In genomic region chr6:35220711-35221110, GRCh38 we compare ENCODE assay signal across 22 cellular contexts.
"Had no signal": no experiment of that assay in that cellular context is flagged by ENCODE, and none has a peak within 500 bp of the region (broad histone marks: within the 10 kb centered on the region; RNA-seq: fewer than 3 reads in every experiment).

No MANE protein-coding gene starts in this region.

- H3K27me3 ChIP-seq: neural progenitor cell, pancreas, uterus had no signal

- H3K36me3 ChIP-seq: esophagus muscularis mucosa, gastrocnemius medialis, neural progenitor cell, pancreas, prostate gland, stomach, thoracic aorta, upper lobe of left lung, uterus had no signal

- H3K27ac ChIP-seq: epithelial cell of prostate, gastrocnemius medialis, neural progenitor cell, pancreas, prostate gland, skin epidermis, stomach, upper lobe of left lung, uterus had no signal

- DNase-seq: effector memory CD8-positive, alpha-beta T cell; gastrocnemius medialis; kidney; left colon; mammary epithelial cell; nucleus accumbens; pancreas; stimulated activated CD4-positive, alpha-beta T cell treated with anti-CD3 and anti-CD28 coated beads, Interleukin-2, amount 100 ng/mL, for 24 hours; stimulated activated CD4-positive, alpha-beta T cell treated with anti-CD3 and anti-CD28 coated beads, Interleukin-4, amount 100 ng/mL, for 4 hours; stimulated activated naive CD4-positive, alpha-beta T cell; stomach; substantia nigra; upper lobe of left lung; uterus had no signal

- H3K4me1 ChIP-seq: gastrocnemius medialis, pancreas, prostate gland, uterus had no signal

- H3K9me3 ChIP-seq: esophagus muscularis mucosa, gastrocnemius medialis, pancreas, prostate gland, stomach, thoracic aorta, upper lobe of left lung, uterus had no signal

- ATAC-seq: effector memory CD8-positive, alpha-beta T cell; gastrocnemius medialis; left colon; natural killer cell treated with Interleukin-12 subunit alpha and Interleukin-12 subunit beta and Interleukin-15 and Interleukin-18, amount 100 ng/mL, for 72 hours; pancreas; sciatic nerve had no signal

- H3K4me3 ChIP-seq: esophagus muscularis mucosa, gastrocnemius medialis, neural progenitor cell, pancreas, prostate gland, skin epidermis, stomach, thoracic aorta, upper lobe of left lung, uterus had no signal

- H2AFZ ChIP-seq: neural progenitor cell had no signal
